Comparison of ENCODE assay signal across 23 cellular contexts in genomic region chr16:23432176-23433128, GRCh38. TPM values are rescaled to one million over a fixed set of nuclear protein-coding genes. Genes with fewer than 3 reads are reported as not detected.
A peak's percentile ranks its signal among the peaks of the same experiment; 100 is the strongest.
DNase-seq lines count a peak whose midpoint lies in the region; ATAC-seq, FAIRE-seq and TF ChIP-seq lines count a peak whose summit lies in the region.
"Had no signal": no experiment of that assay in that cellular context is flagged by ENCODE, and none has a peak within 500 bp of the region (broad histone marks: within the 10 kb centered on the region; RNA-seq: fewer than 3 reads in every experiment).

No MANE protein-coding gene starts in this region.

- no peaks in the 10 kb centered on the region for H3K9me3 ChIP-seq in SU-DHL-6 (ENCODE audit: insufficient read depth, low read length)
- H3K9me3 ChIP-seq: adrenal gland had no signal

- CTCF ChIA-PET in activated CD8-positive, alpha-beta T cell treated with anti-CD3 and anti-CD28 coated beads, Interleukin-2, amount 10 ng/mL, durations not matched to agents 7 days and 5 days (lab: Charles Lee), result interaction anchor here (1.6 to 6.1 kb wide), 4 partner anchors 8 to 251 kb away, joined by 9 to 101 read pairs (median 28); partner anchors contain the start of gene SCNN1G

- DNase-seq in DMS79 treated with DMSO at 0.1 percent for 48 hours (lab: John Stamatoyannopoulos, UW) (peak; percentile 67), iris pigment epithelial cell (ENCODE audit: low read depth) (peak; percentile 14), KBM-7 (no peak), D341Med (ENCODE audit: low spot score) (no peak), GM12891 (ENCODE audit: insufficient read length, low spot score) (no peak)
- no peak for DNase-seq in activated CD8-positive, alpha-beta T cell treated with anti-CD3 and anti-CD28 coated beads, Interleukin-2, amount 10 ng/mL, durations not matched to agents 7 days and 5 days
- DNase-seq: activated B cell treated with CpG ODN at 0.5 μM for 24 hours, adrenal gland, cerebellar nuclear complex, foreskin fibroblast, hypothalamus, NCI-H1092 treated with DMSO at 0.1 percent for 48 hours, NCI-H2227 treated with DMSO at 0.1 percent for 48 hours, right cardiac atrium, Right ventricle myocardium superior had no signal

- no peaks in the 10 kb centered on the region for H3K27me3 Mint-ChIP-seq in activated CD8-positive, alpha-beta T cell treated with anti-CD3 and anti-CD28 coated beads, Interleukin-2, amount 10 ng/mL, durations not matched to agents 7 days and 5 days (ENCODE audit: low read depth)
- H3K27me3 Mint-ChIP-seq: activated B cell treated with CpG ODN at 0.5 μM for 24 hours; stimulated activated naive CD8-positive, alpha-beta T cell treated with anti-CD3 and anti-CD28 coated beads, Interleukin-15, Interleukin-2, amounts not matched to agents 100 ng/mL and 50 ng/mL, for 24 hours had no signal

- no peak overlapping the region for H3K27ac ChIP-seq in 22Rv1
- peak overlapping the region; percentile 9; the same call in 1 of the 2 replicates for H3K27ac ChIP-seq in SU-DHL-6 (ENCODE audit: low read depth, low read length)
- H3K27ac ChIP-seq: adrenal gland, KMS-11 had no signal

- no peak overlapping the region for H2AFZ ChIP-seq in SU-DHL-6 (ENCODE audit: low read depth, low read length, severe bottlenecking)

- POLR2A ChIA-PET in activated CD8-positive, alpha-beta T cell treated with anti-CD3 and anti-CD28 coated beads, Interleukin-2, amount 10 ng/mL, durations not matched to agents 7 days and 5 days (lab: Charles Lee), result no interaction called here

- TF ChIP-seq CTCF in 22Rv1 (IDR thresholded peaks at IDR 0.05), result peak; percentile 57
- TF ChIP-seq CTCF in SU-DHL-6 (IDR thresholded peaks at IDR 0.05; ENCODE audit: insufficient read depth, low read length, poor library complexity, severe bottlenecking), result no peak

- no peaks in the 10 kb centered on the region for H3K36me3 ChIP-seq in SU-DHL-6 (ENCODE audit: low read length)

- no peak overlapping the region for H3K4me3 Mint-ChIP-seq in activated CD8-positive, alpha-beta T cell treated with anti-CD3 and anti-CD28 coated beads, Interleukin-2, amount 10 ng/mL, durations not matched to agents 7 days and 5 days
- H3K4me3 Mint-ChIP-seq: activated B cell treated with CpG ODN at 0.5 μM for 24 hours; stimulated activated naive CD8-positive, alpha-beta T cell treated with anti-CD3 and anti-CD28 coated beads, Interleukin-15, Interleukin-2, amounts not matched to agents 100 ng/mL and 50 ng/mL, for 24 hours had no signal

- FAIRE-seq in GM12891 (lab: Jason Lieb, UNC), result no peak
- FAIRE-seq: D721Med, endometrium, GM18507, H54 had no signal

- no peaks in the 10 kb centered on the region for H4K20me1 ChIP-seq in SU-DHL-6 (ENCODE audit: low read depth, low read length)

- peaks cover 23% of the 10 kb centered on the region for H3K36me3 Mint-ChIP-seq in activated CD8-positive, alpha-beta T cell treated with anti-CD3 and anti-CD28 coated beads, Interleukin-2, amount 10 ng/mL, durations not matched to agents 7 days and 5 days (ENCODE audit: low read depth)

- H3K9ac ChIP-seq in SU-DHL-6 (ENCODE audit: low read length), result no peak overlapping the region
- H3K9ac ChIP-seq: KMS-11 had no signal

- no peaks in the 10 kb centered on the region for H3F3A ChIP-seq in SU-DHL-6 (ENCODE audit: insufficient read depth)

- H3K9me3 Mint-ChIP-seq in activated CD8-positive, alpha-beta T cell treated with anti-CD3 and anti-CD28 coated beads, Interleukin-2, amount 10 ng/mL, durations not matched to agents 7 days and 5 days (ENCODE audit: insufficient read depth), result no peaks in the 10 kb centered on the region
- H3K9me3 Mint-ChIP-seq: activated B cell treated with CpG ODN at 0.5 μM for 24 hours; stimulated activated naive CD8-positive, alpha-beta T cell treated with anti-CD3 and anti-CD28 coated beads, Interleukin-15, Interleukin-2, amounts not matched to agents 100 ng/mL and 50 ng/mL, for 24 hours had no signal

- H3K27me3 ChIP-seq in SU-DHL-6 (ENCODE audit: low read length), result no peaks in the 10 kb centered on the region
- H3K27me3 ChIP-seq: adrenal gland had no signal

- H3K4me2 ChIP-seq in SU-DHL-6 (ENCODE audit: low read depth, low read length, poor library complexity, severe bottlenecking), result no peak overlapping the region
- H3K4me2 ChIP-seq: KMS-11 had no signal

- ATAC-seq in activated CD8-positive, alpha-beta T cell treated with anti-CD3 and anti-CD28 coated beads, Interleukin-2, amount 10 ng/mL, durations not matched to agents 7 days and 5 days, result no peak

- H3K27ac Mint-ChIP-seq in activated CD8-positive, alpha-beta T cell treated with anti-CD3 and anti-CD28 coated beads, Interleukin-2, amount 10 ng/mL, durations not matched to agents 7 days and 5 days, result no peak overlapping the region
- H3K27ac Mint-ChIP-seq: activated B cell treated with CpG ODN at 0.5 μM for 24 hours; stimulated activated naive CD8-positive, alpha-beta T cell treated with anti-CD3 and anti-CD28 coated beads, Interleukin-15, Interleukin-2, amounts not matched to agents 100 ng/mL and 50 ng/mL, for 24 hours had no signal

- TF ChIP-seq POLR2A in GM12891 (IDR thresholded peaks at IDR 0.05; ENCODE audit: low read depth, low read length), result no peak

- in situ Hi-C loops in KBM-7 (cut with MboI; ENCODE audit: low pct_unique_long_range_greater_than_20kb, low sequenced_read_pairs), result no loop called here

- no peak overlapping the region for H3K4me3 ChIP-seq in SU-DHL-6 (ENCODE audit: insufficient read depth, low read length, poor library complexity, severe bottlenecking)
- H3K4me3 ChIP-seq: adrenal gland had no signal

- no peaks in the 10 kb centered on the region for H3K4me1 Mint-ChIP-seq in activated CD8-positive, alpha-beta T cell treated with anti-CD3 and anti-CD28 coated beads, Interleukin-2, amount 10 ng/mL, durations not matched to agents 7 days and 5 days (ENCODE audit: low read depth)

- H3K79me2 ChIP-seq in SU-DHL-6 (ENCODE audit: insufficient read depth, low read length), result no peaks in the 10 kb centered on the region

- no peaks in the 10 kb centered on the region for H3K9me2 ChIP-seq in SU-DHL-6 (replicated peaks; ENCODE audit: insufficient read depth, low read length)

TF ChIP-seq in GM12891, 5 proteins besides CTCF, POLR2A, EP300 and RAD21:
- TF ChIP-seq SPI1 (IDR thresholded peaks at IDR 0.05; ENCODE audit: low read depth, low read length) (no peak), TAF1 (IDR thresholded peaks at IDR 0.05; ENCODE audit: low read depth, low read length) (no peak), PAX5 (IDR thresholded peaks at IDR 0.05; ENCODE audit: insufficient read depth, low read length, severe bottlenecking) (no peak)

RNA-seq across cellular contexts. Expression of gene COG7, which starts 20.5 kb away (rescaled TPM):
- 10 to 100 TPM; 20.0 to 21.5 TPM for total RNA-seq in activated CD8-positive, alpha-beta T cell treated with anti-CD3 and anti-CD28 coated beads, Interleukin-2, amount 10 ng/mL, durations not matched to agents 7 days and 5 days
- polyA plus RNA-seq in GM12891 (2012; ENCODE audit: low read depth, missing spikeins), result 8.2 TPM

Comparison
In these comparisons a context has a peak if more than half of its experiments do, and no peak if none do; other contexts are left out.
1. DNase-seq: peak in DMS79 treated with DMSO at 0.1 percent for 48 hours (single experiment) and iris pigment epithelial cell (single experiment); none in activated CD8-positive, alpha-beta T cell treated with anti-CD3 and anti-CD28 coated beads, Interleukin-2, amount 10 ng/mL, durations not matched to agents 7 days and 5 days (single experiment), KBM-7 (single experiment), D341Med (single experiment) and GM12891 (single experiment).